Comparison of ENCODE assay signal across 8 cellular contexts in the genomic region with DNA sequence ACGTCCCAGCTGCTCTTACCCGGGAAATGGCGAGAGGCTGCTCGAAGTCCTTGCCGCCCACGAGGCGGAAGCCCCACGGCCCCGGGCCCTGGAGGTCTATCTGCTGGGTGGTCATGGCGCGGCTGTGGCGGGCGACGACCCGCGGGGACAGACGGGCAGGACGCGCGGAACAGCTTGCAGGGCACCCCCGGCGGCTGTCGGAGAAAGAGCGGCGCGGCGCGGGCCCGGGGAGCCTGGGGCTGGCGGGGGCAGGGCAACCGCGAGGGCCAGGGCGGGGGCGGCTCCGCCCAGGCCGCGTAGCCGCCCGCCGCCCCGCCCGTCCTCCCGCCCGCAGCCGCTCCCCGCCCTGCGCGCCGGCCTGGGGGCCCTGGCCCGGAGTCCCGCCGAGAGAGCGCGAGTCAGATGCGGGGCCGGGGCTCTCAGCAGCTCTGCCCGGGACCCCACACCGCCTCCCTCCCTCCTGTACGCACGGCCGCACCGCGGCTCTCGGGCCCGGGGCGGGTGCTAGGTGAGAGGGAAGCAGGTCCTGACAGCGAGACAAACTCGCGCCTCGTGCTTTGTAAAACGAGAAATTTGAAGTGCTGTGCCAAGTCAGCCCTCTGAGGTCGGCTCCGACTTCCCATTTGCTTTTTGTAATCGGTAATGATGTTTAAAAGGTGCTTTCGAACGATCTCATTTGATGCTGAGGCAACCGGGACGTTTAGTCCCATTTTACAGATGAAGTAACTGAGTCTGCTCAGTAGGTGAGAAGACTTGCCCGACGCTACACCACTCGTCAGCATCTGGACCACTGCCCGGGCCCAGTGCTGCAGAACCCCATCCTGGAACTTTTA. TPM values are rescaled to one million over a fixed set of nuclear protein-coding genes. Genes with fewer than 3 reads are reported as not detected.
DNase-seq lines count a peak whose midpoint lies in the region; ATAC-seq and TF ChIP-seq lines count a peak whose summit lies in the region.

TSS of gene PDLIM1 (minus strand) at position 203 of the 833 bp plus-strand sequence. CDS start at position 115, 88 bp downstream.

- H3K4me3 ChIP-seq in liver (ENCODE audit: low read depth in 1 of 3, low read length in 3 of 3) = peak within 1 kb of the TSS; percentile 68 to 83 (median 80)

- H3K4me3 Mint-ChIP-seq in T-helper 2 cell treated with Interferon-gamma antibody and Interleukin-4, amounts not matched to agents 5 μg/mL and 100 μg/mL, for 36 hours = peak within 1 kb of the TSS; percentile 82
- H3K4me3 Mint-ChIP-seq in dendritic cell treated with granulocyte-macrophage colony-stimulating factor and Interleukin-4, amounts not matched to agents 40 ng/mL and 50 ng/mL, for 4 days = peak within 1 kb of the TSS; percentile 80
- peak within 1 kb of the TSS; percentile 71 to 80 for H3K4me3 Mint-ChIP-seq in stimulated activated naive CD8-positive, alpha-beta T cell treated with anti-CD3 and anti-CD28 coated beads, Interleukin-15, amount 100 ng/mL, for 72 hours

- TF ChIP-seq CTCF in GM12872 (IDR thresholded peaks at IDR 0.05; ENCODE audit: insufficient read depth, low read depth, low read length) = peak; percentile 26; the same call in 1 of the 3 replicates
- peak; percentile 20 for TF ChIP-seq CTCF in liver (IDR thresholded peaks at IDR 0.05; ENCODE audit: low read depth, low read length, missing input control)

- peak in 1 of 2 donors; percentile 43 for TF ChIP-seq RAD21 in liver (IDR thresholded peaks at IDR 0.05)

- H3K36me3 Mint-ChIP-seq in T-helper 2 cell treated with Interferon-gamma antibody and Interleukin-4, amounts not matched to agents 5 μg/mL and 100 μg/mL, for 36 hours (ENCODE audit: low read depth) = no peaks in the 10 kb centered on the region
- no peaks in the 10 kb centered on the region for H3K36me3 Mint-ChIP-seq in dendritic cell treated with granulocyte-macrophage colony-stimulating factor and Interleukin-4, amounts not matched to agents 40 ng/mL and 50 ng/mL, for 4 days (ENCODE audit: low read depth)

- in situ Hi-C loops in KBM-7 (cut with MboI; ENCODE audit: low pct_unique_long_range_greater_than_20kb, low sequenced_read_pairs) = no loop called here

- peaks cover 46% of the 10 kb centered on the region for H3K4me1 Mint-ChIP-seq in T-helper 2 cell treated with Interferon-gamma antibody and Interleukin-4, amounts not matched to agents 5 μg/mL and 100 μg/mL, for 36 hours (ENCODE audit: low read depth)
- H3K4me1 Mint-ChIP-seq in dendritic cell treated with granulocyte-macrophage colony-stimulating factor and Interleukin-4, amounts not matched to agents 40 ng/mL and 50 ng/mL, for 4 days (ENCODE audit: low read depth) = peaks cover 34% of the 10 kb centered on the region
- H3K4me1 Mint-ChIP-seq in stimulated activated naive CD8-positive, alpha-beta T cell treated with anti-CD3 and anti-CD28 coated beads, Interleukin-15, amount 100 ng/mL, for 72 hours = peaks cover 21% of the 10 kb centered on the region

- 8% methylated on average over 82 of the region's 82 CpGs for WGBS in liver

- H3K27me3 Mint-ChIP-seq in T-helper 2 cell treated with Interferon-gamma antibody and Interleukin-4, amounts not matched to agents 5 μg/mL and 100 μg/mL, for 36 hours (ENCODE audit: low read depth) = peaks cover 44% of the 10 kb centered on the region
- peaks cover 65% of the 10 kb centered on the region for H3K27me3 Mint-ChIP-seq in dendritic cell treated with granulocyte-macrophage colony-stimulating factor and Interleukin-4, amounts not matched to agents 40 ng/mL and 50 ng/mL, for 4 days
- peaks cover 94% of the 10 kb centered on the region for H3K27me3 Mint-ChIP-seq in stimulated activated naive CD8-positive, alpha-beta T cell treated with anti-CD3 and anti-CD28 coated beads, Interleukin-15, amount 100 ng/mL, for 72 hours

- no peaks in the 10 kb centered on the region for H3K27me3 ChIP-seq in liver (ENCODE audit: control insufficient read depth in 4 of 4, insufficient read depth in 4 of 4, low read length in 3 of 4)

- H3K9me3 Mint-ChIP-seq in T-helper 2 cell treated with Interferon-gamma antibody and Interleukin-4, amounts not matched to agents 5 μg/mL and 100 μg/mL, for 36 hours = no peaks in the 10 kb centered on the region
- no peaks in the 10 kb centered on the region for H3K9me3 Mint-ChIP-seq in dendritic cell treated with granulocyte-macrophage colony-stimulating factor and Interleukin-4, amounts not matched to agents 40 ng/mL and 50 ng/mL, for 4 days
- H3K9me3 Mint-ChIP-seq in stimulated activated naive CD8-positive, alpha-beta T cell treated with anti-CD3 and anti-CD28 coated beads, Interleukin-15, amount 100 ng/mL, for 72 hours = no peaks in the 10 kb centered on the region

- peak; percentile 24 for ATAC-seq in GM21786 (IDR thresholded peaks at IDR 0.05; ENCODE audit: unreplicated experiment)
- ATAC-seq in stimulated activated naive CD8-positive, alpha-beta T cell treated with anti-CD3 and anti-CD28 coated beads, Interleukin-15, amount 100 ng/mL, for 72 hours = peak; percentile 65

- intact Hi-C loops in dendritic cell treated with granulocyte-macrophage colony-stimulating factor and Interleukin-4, amounts not matched to agents 40 ng/mL and 50 ng/mL, for 4 days (cut with micrococcal nuclease) = no loop called here

- H3K36me3 ChIP-seq in liver (ENCODE audit: control insufficient read depth in 4 of 4, insufficient read depth in 3 of 4, low read depth in 1 of 4, low read length in 3 of 4) = no peaks in the 10 kb centered on the region

- H3K27ac Mint-ChIP-seq in T-helper 2 cell treated with Interferon-gamma antibody and Interleukin-4, amounts not matched to agents 5 μg/mL and 100 μg/mL, for 36 hours = peak within 1 kb of the TSS; percentile 62
- peak within 1 kb of the TSS; percentile 39 for H3K27ac Mint-ChIP-seq in dendritic cell treated with granulocyte-macrophage colony-stimulating factor and Interleukin-4, amounts not matched to agents 40 ng/mL and 50 ng/mL, for 4 days
- H3K27ac Mint-ChIP-seq in stimulated activated naive CD8-positive, alpha-beta T cell treated with anti-CD3 and anti-CD28 coated beads, Interleukin-15, amount 100 ng/mL, for 72 hours = no peak within 1 kb of the TSS

- peak within 1 kb of the TSS; percentile 45 to 96 for H3K9ac ChIP-seq in liver (ENCODE audit: low read depth in 1 of 2, low read length in 2 of 2)

- peaks cover 1 to 31% (median 19%) of the 10 kb centered on the region in 4 donors for H3K4me1 ChIP-seq in liver (ENCODE audit: control insufficient read depth in 4 of 4, insufficient read depth in 4 of 4, low read length in 3 of 4)

- H3K9me3 ChIP-seq in liver (ENCODE audit: control insufficient read depth in 4 of 4, low read length in 3 of 4) = no peaks in the 10 kb centered on the region

- DNase-seq in KBM-7 (peak; percentile 61), amniotic stem cell (lab: John Stamatoyannopoulos, UW) (no peak)
- DNase-seq in T-helper 2 cell treated with Interferon-gamma antibody and Interleukin-4, amounts not matched to agents 5 μg/mL and 100 μg/mL, for 36 hours (ENCODE audit: low spot score) = peak; percentile 52
- DNase-seq in stimulated activated naive CD8-positive, alpha-beta T cell treated with anti-CD3 and anti-CD28 coated beads, Interleukin-15, amount 100 ng/mL, for 72 hours = peak; percentile 14 to 33

- H3K27ac ChIP-seq in liver (ENCODE audit: low read depth in 1 of 2, low read length in 2 of 2) = peak within 1 kb of the TSS; percentile 92 to 93

TF ChIP-seq in liver, 16 proteins besides CTCF, POLR2A, EP300 and RAD21:
- no peak for TF ChIP-seq HNF4A (conservative IDR thresholded peaks at IDR 0.05)
- TF ChIP-seq, protein P1, sequence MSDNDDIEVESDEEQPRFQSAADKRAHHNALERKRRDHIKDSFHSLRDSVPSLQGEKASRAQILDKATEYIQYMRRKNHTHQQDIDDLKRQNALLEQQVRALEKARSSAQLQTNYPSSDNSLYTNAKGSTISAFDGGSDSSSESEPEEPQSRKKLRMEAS (IDR thresholded peaks at IDR 0.05) = peak; percentile 27
- TF ChIP-seq, protein P2, sequence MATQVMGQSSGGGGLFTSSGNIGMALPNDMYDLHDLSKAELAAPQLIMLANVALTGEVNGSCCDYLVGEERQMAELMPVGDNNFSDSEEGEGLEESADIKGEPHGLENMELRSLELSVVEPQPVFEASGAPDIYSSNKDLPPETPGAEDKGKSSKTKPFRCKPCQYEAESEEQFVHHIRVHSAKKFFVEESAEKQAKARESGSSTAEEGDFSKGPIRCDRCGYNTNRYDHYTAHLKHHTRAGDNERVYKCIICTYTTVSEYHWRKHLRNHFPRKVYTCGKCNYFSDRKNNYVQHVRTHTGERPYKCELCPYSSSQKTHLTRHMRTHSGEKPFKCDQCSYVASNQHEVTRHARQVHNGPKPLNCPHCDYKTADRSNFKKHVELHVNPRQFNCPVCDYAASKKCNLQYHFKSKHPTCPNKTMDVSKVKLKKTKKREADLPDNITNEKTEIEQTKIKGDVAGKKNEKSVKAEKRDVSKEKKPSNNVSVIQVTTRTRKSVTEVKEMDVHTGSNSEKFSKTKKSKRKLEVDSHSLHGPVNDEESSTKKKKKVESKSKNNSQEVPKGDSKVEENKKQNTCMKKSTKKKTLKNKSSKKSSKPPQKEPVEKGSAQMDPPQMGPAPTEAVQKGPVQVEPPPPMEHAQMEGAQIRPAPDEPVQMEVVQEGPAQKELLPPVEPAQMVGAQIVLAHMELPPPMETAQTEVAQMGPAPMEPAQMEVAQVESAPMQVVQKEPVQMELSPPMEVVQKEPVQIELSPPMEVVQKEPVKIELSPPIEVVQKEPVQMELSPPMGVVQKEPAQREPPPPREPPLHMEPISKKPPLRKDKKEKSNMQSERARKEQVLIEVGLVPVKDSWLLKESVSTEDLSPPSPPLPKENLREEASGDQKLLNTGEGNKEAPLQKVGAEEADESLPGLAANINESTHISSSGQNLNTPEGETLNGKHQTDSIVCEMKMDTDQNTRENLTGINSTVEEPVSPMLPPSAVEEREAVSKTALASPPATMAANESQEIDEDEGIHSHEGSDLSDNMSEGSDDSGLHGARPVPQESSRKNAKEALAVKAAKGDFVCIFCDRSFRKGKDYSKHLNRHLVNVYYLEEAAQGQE (IDR thresholded peaks at IDR 0.05) = peak; percentile 12
- TF ChIP-seq NR2F2 (IDR thresholded peaks at IDR 0.05) = no peak
- no peak for TF ChIP-seq GABPA (IDR thresholded peaks at IDR 0.05 in 1 of 2, conservative IDR thresholded peaks at IDR 0.05 in 1 of 2)

RNA-seq across cellular contexts. Expression of gene PDLIM1, which starts in this region (rescaled TPM):
- total RNA-seq in liver = 10 to 100 TPM; 16.8 to 22.3 TPM
- 10 to 100 TPM; 66.7 to 73.4 TPM for polyA plus RNA-seq in liver

Comparison
In these comparisons a context has a peak if more than half of its experiments do, and no peak if none do; other contexts are left out.
1. H3K27ac Mint-ChIP-seq: peak in T-helper 2 cell treated with Interferon-gamma antibody and Interleukin-4, amounts not matched to agents 5 μg/mL and 100 μg/mL, for 36 hours (single experiment) and dendritic cell treated with granulocyte-macrophage colony-stimulating factor and Interleukin-4, amounts not matched to agents 40 ng/mL and 50 ng/mL, for 4 days (single experiment); none in stimulated activated naive CD8-positive, alpha-beta T cell treated with anti-CD3 and anti-CD28 coated beads, Interleukin-15, amount 100 ng/mL, for 72 hours (0 of 2).
2. Peak in every context shown above with its lines, with median percentiles within 50 percentile points of each other: H3K4me3 Mint-ChIP-seq.